10 cellular contexts compared by ENCODE assay signal in genomic region chr2:138712212-138712979, GRCh38.
DNase-seq lines count a peak whose midpoint lies in the region; ATAC-seq and TF ChIP-seq lines count a peak whose summit lies in the region.
"Had no signal": no experiment of that assay in that cellular context is flagged by ENCODE, and none has a peak within 500 bp of the region (broad histone marks: within the 10 kb centered on the region; RNA-seq: fewer than 3 reads in every experiment).

No MANE protein-coding gene starts in this region.

- ATAC-seq in GM18508 (IDR thresholded peaks at IDR 0.05; ENCODE audit: insufficient read depth, unreplicated experiment), result peak; percentile 97
- ATAC-seq in GM21717 (IDR thresholded peaks at IDR 0.05; ENCODE audit: unreplicated experiment), result peak; percentile 86
- ATAC-seq in HG03442 (IDR thresholded peaks at IDR 0.05; ENCODE audit: unreplicated experiment), result peak; percentile 90

- no peak overlapping the region for H3K4me3 ChIP-seq in foreskin fibroblast (ENCODE audit: low read depth in 1 of 2, low read length in 2 of 2)

- DNase-seq in foreskin fibroblast (peak; percentile 65 to 77), NCI-H446 treated with DMSO at 0.1 percent for 48 hours (lab: John Stamatoyannopoulos, UW) (no peak), kidney glomerular epithelial cell (lab: John Stamatoyannopoulos, UW) (no peak), NCI-H146 (lab: John Stamatoyannopoulos, UW) (no peak), Kasumi-1 (lab: John Stamatoyannopoulos, UW) (no peak)
- DNase-seq: NCI-H1105 treated with DMSO at 0.1 percent for 48 hours; stimulated activated CD4-positive, alpha-beta T cell treated with anti-CD3 and anti-CD28 coated beads, Interleukin-2, amount 100 ng/mL, for 24 hours had no signal

- no peak for TF ChIP-seq CTCF in foreskin fibroblast (IDR thresholded peaks at IDR 0.05; ENCODE audit: low read depth, low read length)

Comparison
In these comparisons a context has a peak if more than half of its experiments do, and no peak if none do; other contexts are left out.
1. DNase-seq: peak in foreskin fibroblast (2 of 2); none in NCI-H446 treated with DMSO at 0.1 percent for 48 hours (single experiment), kidney glomerular epithelial cell (single experiment), NCI-H146 (single experiment) and Kasumi-1 (0 of 2).
2. Peak in every context shown above with its lines, with median percentiles within 50 percentile points of each other: ATAC-seq.